Comparison of ENCODE assay signal across 27 cellular contexts in genomic region chr4:21664355-21664754, GRCh38.
"Had no signal": no experiment of that assay in that cellular context is flagged by ENCODE, and none has a peak within 500 bp of the region (broad histone marks: within the 10 kb centered on the region; RNA-seq: fewer than 3 reads in every experiment).

No MANE protein-coding gene starts in this region.

- H3K27ac ChIP-seq: ascending aorta, KMS-11, WERI-Rb-1 had no signal

- H3K4me1 ChIP-seq: ascending aorta had no signal

- H3K27ac Mint-ChIP-seq: activated CD4-positive, alpha-beta memory T cell treated with anti-CD3 and anti-CD28 coated beads, Interleukin-2, amount 10 ng/mL, durations not matched to agents 7 days and 5 days; activated CD8-positive, alpha-beta memory T cell treated with anti-CD3 and anti-CD28 coated beads, Interleukin-2, amount 10 ng/mL, durations not matched to agents 7 days and 5 days; activated naive CD8-positive, alpha-beta T cell treated with anti-CD3 and anti-CD28 coated beads for 36 hours; activated T-cell treated with anti-CD3 and anti-CD28 coated beads, Interleukin-2, amount 50 U/mL, for 72 hours; activated T-helper 17 cell treated with anti-CD3 and anti-CD28 coated beads, Interleukin-2, amount 50 U/mL, for 72 hours had no signal

- H3K4me1 Mint-ChIP-seq: activated CD4-positive, alpha-beta memory T cell treated with anti-CD3 and anti-CD28 coated beads, Interleukin-2, amount 10 ng/mL, durations not matched to agents 7 days and 5 days; activated CD8-positive, alpha-beta memory T cell treated with anti-CD3 and anti-CD28 coated beads, Interleukin-2, amount 10 ng/mL, durations not matched to agents 7 days and 5 days; activated naive CD8-positive, alpha-beta T cell treated with anti-CD3 and anti-CD28 coated beads for 36 hours; activated T-helper 17 cell treated with anti-CD3 and anti-CD28 coated beads, Interleukin-2, amount 50 U/mL, for 72 hours had no signal

- H3K36me3 Mint-ChIP-seq: activated CD8-positive, alpha-beta memory T cell treated with anti-CD3 and anti-CD28 coated beads, Interleukin-2, amount 10 ng/mL, durations not matched to agents 7 days and 5 days; activated naive CD8-positive, alpha-beta T cell treated with anti-CD3 and anti-CD28 coated beads for 36 hours had no signal

- H3K4me3 ChIP-seq: ascending aorta had no signal

- DNase-seq: activated CD4-positive, alpha-beta memory T cell treated with anti-CD3 and anti-CD28 coated beads, Interleukin-2, amount 10 ng/mL, durations not matched to agents 7 days and 5 days; activated CD4-positive, alpha-beta T cell treated with anti-CD3 and anti-CD28 coated beads for 1 hour; activated CD4-positive, alpha-beta T cell treated with anti-CD3 and anti-CD28 coated beads for 48 hours; activated CD4-positive, CD25-positive, alpha-beta regulatory T cell; activated CD8-positive, alpha-beta memory T cell treated with anti-CD3 and anti-CD28 coated beads for 24 hours; activated CD8-positive, alpha-beta memory T cell treated with anti-CD3 and anti-CD28 coated beads, Interleukin-2, amount 10 ng/mL, durations not matched to agents 7 days and 5 days; activated effector memory CD4-positive, alpha-beta T cell treated with anti-CD3 and anti-CD28 coated beads, Interleukin-2, amount 50 U/mL, for 16 hours; activated naive CD4-positive, alpha-beta T cell; activated naive CD4-positive, alpha-beta T cell treated with anti-CD3 and anti-CD28 coated beads, Interleukin-2, amount 50 U/mL, for 16 hours; activated naive CD8-positive, alpha-beta T cell treated with anti-CD3 and anti-CD28 coated beads for 36 hours; activated T-cell treated with anti-CD3 and anti-CD28 coated beads, Interleukin-2, amount 50 U/mL, for 1 hour; activated T-cell treated with anti-CD3 and anti-CD28 coated beads, Interleukin-2, amount 50 U/mL, for 72 hours; amygdala; NCI-H1105; NCI-H1436; NCI-H1694; NCI-H1930; NCI-H2081 treated with DMSO at 0.1 percent for 48 hours; NCI-H345; NCI-H524 treated with DMSO at 0.1 percent for 48 hours; RPMI8226; SHP77 treated with DMSO at 0.1 percent for 48 hours; T1000; WERI-Rb-1 had no signal

- H3K9me3 ChIP-seq: ascending aorta had no signal

- H3K9ac ChIP-seq: KMS-11 had no signal

- H3K36me3 ChIP-seq: ascending aorta, WERI-Rb-1 had no signal

- H3K4me3 Mint-ChIP-seq: activated CD4-positive, alpha-beta memory T cell treated with anti-CD3 and anti-CD28 coated beads, Interleukin-2, amount 10 ng/mL, durations not matched to agents 7 days and 5 days; activated CD8-positive, alpha-beta memory T cell treated with anti-CD3 and anti-CD28 coated beads, Interleukin-2, amount 10 ng/mL, durations not matched to agents 7 days and 5 days; activated naive CD8-positive, alpha-beta T cell treated with anti-CD3 and anti-CD28 coated beads for 36 hours; activated T-cell treated with anti-CD3 and anti-CD28 coated beads, Interleukin-2, amount 50 U/mL, for 72 hours; activated T-helper 17 cell treated with anti-CD3 and anti-CD28 coated beads, Interleukin-2, amount 50 U/mL, for 72 hours had no signal

- H3K27me3 Mint-ChIP-seq: activated CD4-positive, alpha-beta memory T cell treated with anti-CD3 and anti-CD28 coated beads, Interleukin-2, amount 10 ng/mL, durations not matched to agents 7 days and 5 days; activated CD8-positive, alpha-beta memory T cell treated with anti-CD3 and anti-CD28 coated beads, Interleukin-2, amount 10 ng/mL, durations not matched to agents 7 days and 5 days; activated naive CD8-positive, alpha-beta T cell treated with anti-CD3 and anti-CD28 coated beads for 36 hours; activated T-helper 17 cell treated with anti-CD3 and anti-CD28 coated beads, Interleukin-2, amount 50 U/mL, for 72 hours had no signal

- H3K9me3 Mint-ChIP-seq: activated naive CD8-positive, alpha-beta T cell treated with anti-CD3 and anti-CD28 coated beads for 36 hours had no signal

- H3K27me3 ChIP-seq: ascending aorta had no signal
